ENCODE assay signal across 8 cellular contexts in the genomic region with DNA sequence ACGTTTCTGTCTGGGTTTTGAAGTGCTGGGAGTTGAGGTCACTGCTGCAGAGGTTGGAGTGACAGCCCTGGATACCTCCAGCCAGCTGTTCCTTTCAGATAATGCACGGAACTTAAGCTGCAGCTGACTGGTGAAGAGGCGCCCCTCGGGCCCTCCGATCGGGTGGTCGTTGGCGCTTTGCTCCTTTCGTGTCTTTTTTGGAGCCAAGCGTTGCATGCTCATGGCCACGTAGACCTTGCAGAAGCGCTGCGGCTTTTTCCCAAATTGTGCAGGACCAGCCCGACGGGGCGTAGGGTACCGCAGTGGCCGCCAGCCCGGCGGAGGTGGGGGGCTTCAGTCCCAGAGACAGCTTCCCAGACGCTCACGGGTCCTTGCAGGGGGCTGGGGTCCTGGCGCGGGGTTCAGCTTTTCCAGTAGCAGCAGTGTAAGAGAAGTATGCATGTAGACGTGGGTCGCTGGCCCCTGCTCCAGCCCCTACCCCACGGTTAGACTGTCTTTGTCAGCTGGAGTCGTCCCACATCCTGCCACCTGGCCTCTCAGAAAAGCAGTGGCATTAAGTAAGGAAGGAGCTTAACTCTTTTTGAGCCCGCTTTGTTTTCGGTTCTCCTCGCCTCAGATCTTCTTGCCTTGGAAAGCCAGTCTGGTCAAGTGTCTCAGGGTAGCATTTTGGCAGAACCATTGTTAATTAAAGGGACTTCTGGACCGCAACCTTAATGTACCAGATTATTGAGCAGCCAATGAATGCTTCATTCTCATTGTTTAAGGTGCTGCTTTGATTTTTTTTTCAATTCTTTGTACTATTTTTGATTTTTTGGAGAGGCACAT. TPM values are rescaled to one million over a fixed set of nuclear protein-coding genes. Genes with fewer than 3 reads are reported as not detected.
A peak's percentile ranks its signal among the peaks of the same experiment; 100 is the strongest.
DNase-seq lines count a peak whose midpoint lies in the region; TF ChIP-seq lines count a peak whose summit lies in the region.

No MANE protein-coding gene starts in this region.

- peaks cover 28% of the 10 kb centered on the region for H3K27me3 Mint-ChIP-seq in endodermal cell (ENCODE audit: insufficient read depth)

- H3K9me3 ChIP-seq in HUES6 (ENCODE audit: control insufficient read depth, insufficient read depth, low read depth, low read length), result no peaks in the 10 kb centered on the region
- H3K9me3 ChIP-seq in endodermal cell (ENCODE audit: control insufficient read depth, low read length), result no peaks in the 10 kb centered on the region
- H3K9me3 ChIP-seq in mucosa of rectum (ENCODE audit: control insufficient read depth in 2 of 2, low read length in 2 of 2), result no peaks in the 10 kb centered on the region
- H3K9me3 ChIP-seq in uterus, result no peaks in the 10 kb centered on the region

- H3K36me3 Mint-ChIP-seq in endodermal cell (ENCODE audit: low read depth), result no peaks in the 10 kb centered on the region

- H3K27me3 ChIP-seq in HUES6 (ENCODE audit: control insufficient read depth, insufficient read depth, low read length) (peaks cover 23% of the 10 kb centered on the region), endodermal cell (ENCODE audit: control insufficient read depth, insufficient read depth, low read length, poor library complexity, severe bottlenecking) (peaks cover 18% of the 10 kb centered on the region), mucosa of rectum (ENCODE audit: control insufficient read depth in 2 of 2, insufficient read depth in 2 of 2, low read length in 2 of 2) (no peaks in the 10 kb centered on the region), uterus (no peaks in the 10 kb centered on the region)

- H3K4me1 Mint-ChIP-seq in endodermal cell, result peaks cover 61% of the 10 kb centered on the region

- H3K4me3 Mint-ChIP-seq in endodermal cell, result peak overlapping the region; percentile 77

- peak overlapping the region; percentile 86 for H3K27ac Mint-ChIP-seq in endodermal cell

- H3K9ac ChIP-seq in HUES6 (ENCODE audit: low read length) (peak overlapping the region; percentile 79), endodermal cell (ENCODE audit: extremely low read depth, low read length, poor library complexity, severe bottlenecking) (peak overlapping the region; percentile 45), mucosa of rectum (ENCODE audit: low read depth in 1 of 2, low read length in 2 of 2) (peak overlapping the region; percentile 87)

- no peak for TF ChIP-seq POLR2A in uterus (IDR thresholded peaks at IDR 0.05)

- H3K27ac ChIP-seq in HUES6 (ENCODE audit: low read depth, low read length), result peak overlapping the region; percentile 38; the same call in 1 of the 2 replicates
- no peak overlapping the region for H3K27ac ChIP-seq in endodermal cell (ENCODE audit: low read depth, low read length)
- peak overlapping the region; percentile 90 to 91 for H3K27ac ChIP-seq in mucosa of rectum (ENCODE audit: low read depth in 2 of 2, low read length in 2 of 2)
- peak overlapping the region; percentile 89 for H3K27ac ChIP-seq in uterus

- DNase-seq in activated T-cell treated with anti-CD3 and anti-CD28 coated beads, Interleukin-2, amount 50 U/mL, for 1 hour, result peak; percentile 57
- DNase-seq in activated T-cell treated with anti-CD3 and anti-CD28 coated beads for 4 hours (no peak), endodermal cell (peak; percentile 71), uterus (peak in 1 of 2 donors; percentile 35), NCI-H187 (lab: John Stamatoyannopoulos, UW) (no peak)

- H3K4me3 ChIP-seq in HUES6 (ENCODE audit: low read depth, low read length) (peak overlapping the region; percentile 94), WI38 (ENCODE audit: low read depth, low read length) (peak overlapping the region; percentile 78), endodermal cell (ENCODE audit: low read length) (peak overlapping the region; percentile 85), mucosa of rectum (ENCODE audit: low read length in 2 of 2) (peak overlapping the region; percentile 95 to 99), uterus (peak overlapping the region; percentile 72 to 84)

- intact Hi-C loops in uterus (cut with DNase I; ENCODE audit: low total_unique reads), result loop anchor here (10.0 kb wide), 1 partner anchor 63 kb away; no protein-coding TSS in a partner anchor

- WGBS in endodermal cell (ENCODE audit: insufficient coverage in 1 of 2, insufficient read length in 1 of 2), 2 experiments, result 9 to 13% methylated on average over 18 to 32 of the region's 32 CpGs

- TF ChIP-seq CTCF in WI38 (IDR thresholded peaks at IDR 0.05; ENCODE audit: low read depth, low read length), result no peak
- no peak for TF ChIP-seq CTCF in endodermal cell (conservative IDR thresholded peaks at IDR 0.05)
- TF ChIP-seq CTCF in uterus (IDR thresholded peaks at IDR 0.05), result no peak

- H3K36me3 ChIP-seq in HUES6 (ENCODE audit: control insufficient read depth, insufficient read depth, low read length) (peaks cover 8% of the 10 kb centered on the region; the same call in 1 of the 2 replicates), endodermal cell (ENCODE audit: control insufficient read depth, insufficient read depth, low read length) (no peaks in the 10 kb centered on the region), mucosa of rectum (ENCODE audit: control insufficient read depth in 2 of 2, insufficient read depth in 2 of 2, low read length in 2 of 2) (peaks cover 4 to 8% of the 10 kb centered on the region in 2 donors), uterus (no peaks in the 10 kb centered on the region)

- H3K9me3 Mint-ChIP-seq in endodermal cell, result peaks cover 2% of the 10 kb centered on the region

- H3K4me1 ChIP-seq in HUES6 (ENCODE audit: control insufficient read depth, insufficient read depth, low read length), result peaks cover 31% of the 10 kb centered on the region
- H3K4me1 ChIP-seq in endodermal cell (ENCODE audit: control insufficient read depth, insufficient read depth, low read length), result peaks cover 7% of the 10 kb centered on the region
- peaks cover 22 to 29% of the 10 kb centered on the region in 2 donors for H3K4me1 ChIP-seq in mucosa of rectum (ENCODE audit: control insufficient read depth in 2 of 2, insufficient read depth in 2 of 2, low read length in 2 of 2)
- H3K4me1 ChIP-seq in uterus, result no peaks in the 10 kb centered on the region

RNA-seq across cellular contexts. Expression of a gene that starts 0.8 kb away (rescaled TPM):
- 10 to 100 TPM in 1 of 2 donors, 1 to 10 TPM in 1; 4.4 to 12.3 TPM for total RNA-seq in endodermal cell
- polyA plus RNA-seq in endodermal cell (2013, experiment 1 of 2), result 3.6 TPM
- 4.2 TPM for polyA plus RNA-seq in endodermal cell (2013, experiment 2 of 2)
- 10 to 100 TPM; 14.4 to 36.2 (median 19.6) TPM for total RNA-seq in uterus

Comparison
In these comparisons a context has a peak if more than half of its experiments do, and no peak if none do; other contexts are left out.
1. DNase-seq: peak in activated T-cell treated with anti-CD3 and anti-CD28 coated beads, Interleukin-2, amount 50 U/mL, for 1 hour (single experiment) and endodermal cell (single experiment); none in activated T-cell treated with anti-CD3 and anti-CD28 coated beads for 4 hours (single experiment) and NCI-H187 (0 of 2).
2. Peak in every context shown above with its lines, with median percentiles within 50 percentile points of each other: H3K4me3 ChIP-seq and H3K9ac ChIP-seq.